8 cellular contexts compared by ENCODE assay signal in genomic region chr22:43228330-43228729, GRCh38. TPM values are rescaled to one million over a fixed set of nuclear protein-coding genes. Genes with fewer than 3 reads are reported as not detected.
A peak's percentile ranks its signal among the peaks of the same experiment; 100 is the strongest.
DNase-seq lines count a peak whose midpoint lies in the region; ATAC-seq lines count a peak whose summit lies in the region.

No MANE protein-coding gene starts in this region.

- intact Hi-C loops in left colon (cut with DNase I, micrococcal nuclease), result no loop called here

- ATAC-seq in left colon (peak; percentile 34), HG02981 (IDR thresholded peaks at IDR 0.05; ENCODE audit: unreplicated experiment) (no peak)

- DNase-seq in Daoy (ENCODE audit: low read depth), result peak; percentile 61
- DNase-seq in HUDEP-2 (lab: John Stamatoyannopoulos, UW; ENCODE audit: unreplicated experiment in 76 of 76), result peak in 45 of 76 experiments; percentile 1 to 68 (median 27)
- peak; percentile 62 for DNase-seq in activated CD8-positive, alpha-beta memory T cell treated with anti-CD3 and anti-CD28 coated beads for 24 hours
- peak in 1 of 2 donors; percentile 48 for DNase-seq in left colon
- DNase-seq in pons (ENCODE audit: low spot score), result no peak
- DNase-seq in SKM-1 (lab: John Stamatoyannopoulos, UW; ENCODE audit: unreplicated experiment), result no peak
- DNase-seq in central memory CD4-positive, alpha-beta T cell, result no peak

RNA-seq across cellular contexts. Expression of gene TTLL12, which starts 41.4 kb away (rescaled TPM):
- total RNA-seq in Daoy (2014; rRNA removed; shearing (Covaris generic)), result 49.1 and 61.1 TPM in 2 replicates
- 10 to 100 TPM; 79.5 to 91.6 TPM for total RNA-seq in left colon

Comparison
In these comparisons a context has a peak if more than half of its experiments do, and no peak if none do; other contexts are left out.
1. DNase-seq: peak in Daoy (single experiment), HUDEP-2 (45 of 76) and activated CD8-positive, alpha-beta memory T cell treated with anti-CD3 and anti-CD28 coated beads for 24 hours (single experiment); none in pons (single experiment), SKM-1 (single experiment) and central memory CD4-positive, alpha-beta T cell (single experiment).